Comparison of ENCODE assay signal across 11 cellular contexts in the genomic region with DNA sequence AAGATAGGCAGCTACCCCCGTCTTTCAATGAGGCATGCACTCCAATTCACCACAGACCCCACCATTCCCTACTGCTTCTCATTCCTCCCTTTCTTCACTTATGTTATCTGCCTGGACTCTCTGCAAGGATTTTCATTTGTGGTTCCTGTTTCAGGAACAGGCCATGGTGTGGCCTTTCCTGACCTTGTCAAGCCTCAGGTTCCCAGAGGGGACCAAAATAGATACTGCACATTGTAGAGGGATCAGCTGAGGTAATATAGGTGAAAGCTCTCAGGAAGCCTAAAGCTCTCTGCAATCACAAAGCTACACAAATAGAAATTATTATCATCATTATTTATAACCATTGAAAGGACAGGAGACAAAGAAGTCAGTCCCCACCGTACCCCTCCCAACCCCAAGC. TPM values are rescaled to one million over a fixed set of nuclear protein-coding genes. Genes with fewer than 3 reads are reported as not detected.
A peak's percentile ranks its signal among the peaks of the same experiment; 100 is the strongest.
DNase-seq lines count a peak whose midpoint lies in the region; ATAC-seq and TF ChIP-seq lines count a peak whose summit lies in the region.
"Not testable (repeated sequence)": the region's sequence is repeated elsewhere in the genome, so short reads cannot be mapped to it uniquely, and the experiment has no call there.
"Had no signal": no experiment of that assay in that cellular context is flagged by ENCODE, and none has a peak within 500 bp of the region (broad histone marks: within the 10 kb centered on the region; RNA-seq: fewer than 3 reads in every experiment).

No MANE protein-coding gene starts in this region.

- intact Hi-C loops in Right ventricle myocardium inferior (cut with DNase I); Right ventricle myocardium superior (cut with DNase I); heart left ventricle (cut with DNase I); left ventricle myocardium superior (cut with micrococcal nuclease); psoas muscle (cut with DNase I): not testable (repeated sequence)

- H3K27me3 ChIP-seq in heart left ventricle; psoas muscle (ENCODE audit: insufficient read depth in 3 of 3, low read length in 2 of 3): not testable (repeated sequence)

- not testable (repeated sequence) for TF ChIP-seq POLR2A in heart left ventricle (IDR thresholded peaks at IDR 0.05)

- not testable (repeated sequence) for DNase-seq in Right ventricle myocardium inferior (ENCODE audit: missing footprints); Right ventricle myocardium superior; heart left ventricle; left ventricle myocardium superior; psoas muscle

- H3K9me3 ChIP-seq in heart left ventricle, psoas muscle: not testable (repeated sequence)

- not testable (repeated sequence) for H3K27ac ChIP-seq in heart left ventricle, psoas muscle

- not testable (repeated sequence) for TF ChIP-seq CTCF in heart left ventricle (IDR thresholded peaks at IDR 0.05); psoas muscle (IDR thresholded peaks at IDR 0.05)

- H3K4me3 ChIP-seq in heart left ventricle, psoas muscle: not testable (repeated sequence)

- not testable (repeated sequence) for H3K4me1 ChIP-seq in heart left ventricle, psoas muscle

- not testable (repeated sequence) for H3K36me3 ChIP-seq in heart left ventricle; psoas muscle (ENCODE audit: insufficient read depth in 1 of 2, low read depth in 1 of 2)

- ATAC-seq in Right ventricle myocardium inferior (peak; percentile 57), Right ventricle myocardium superior (ENCODE audit: poor library complexity) (peak; percentile 79), heart left ventricle (peak in 3 of 4 donors; percentile 30 to 65 (median 62)), left ventricle myocardium superior (peak; percentile 82), psoas muscle (peak; percentile 68 to 79 (median 76))

- WGBS in heart left ventricle, 4 donors, result no CpG with 5 or more reads among the region's 2 CpGs
- WGBS in psoas muscle, 3 donors, result no CpG with 5 or more reads among the region's 2 CpGs

RNA-seq across cellular contexts. Expression of a gene that starts 40.6 kb away (rescaled TPM):
- total RNA-seq in Right ventricle myocardium inferior (128 TPM), Right ventricle myocardium superior (130 TPM), heart left ventricle (100 to 1,000 TPM in 4 of 9 donors, 10 to 100 TPM in 5; 70.6 to 180 (median 97.3) TPM), left ventricle myocardium superior (129 TPM), psoas muscle (100 to 1,000 TPM in 2 of 4 donors, 10 to 100 TPM in 2; 89.4 to 158 (median 107) TPM)
- polyA plus RNA-seq in heart left ventricle (10 to 100 TPM; 30.7 to 93.4 TPM), psoas muscle (10 to 100 TPM; 34.8 to 92.9 (median 46.4) TPM)

RNA-seq across cellular contexts. Expression of a gene that starts 50.6 kb away (rescaled TPM):
- total RNA-seq in Right ventricle myocardium inferior, result 3.0 TPM
- total RNA-seq in Right ventricle myocardium superior, result 4.0 TPM
- total RNA-seq in heart left ventricle, result 1 to 10 TPM in 5 of 9 donors, under 1 TPM in 1, not detected in 3; 0.47 to 3.3 (median 1.9) TPM
- polyA plus RNA-seq in heart left ventricle, result 1 to 10 TPM in 1 of 2 donors, under 1 TPM in 1; 0.83 to 1.2 TPM
- total RNA-seq in left ventricle myocardium superior, result 3.4 TPM
- total RNA-seq in psoas muscle, result 1 to 10 TPM; 2.2 to 5.0 (median 3.9) TPM
- polyA plus RNA-seq in psoas muscle, result 1 to 10 TPM in 2 of 3 donors, under 1 TPM in 1; 0.20 to 3.5 (median 2.7) TPM
- total RNA-seq: Calu3, Daoy had no signal
- polyA plus RNA-seq: CD14-positive monocyte; CD4-positive, alpha-beta memory T cell; CD4-positive, CD25-positive, alpha-beta regulatory T cell; CD8-positive, alpha-beta memory T cell had no signal
